ENCODE assay signal across 18 cellular contexts in genomic region chr1:231958448-231958847, GRCh38.
"Had no signal": no experiment of that assay in that cellular context is flagged by ENCODE, and none has a peak within 500 bp of the region (broad histone marks: within the 10 kb centered on the region; RNA-seq: fewer than 3 reads in every experiment).

No MANE protein-coding gene starts in this region.

- DNase-seq: activated B cell treated with CpG ODN at 0.5 μM for 24 hours; activated CD4-positive, alpha-beta T cell treated with anti-CD3 and anti-CD28 coated beads for 48 hours; activated CD8-positive, alpha-beta memory T cell treated with anti-CD3 and anti-CD28 coated beads, Interleukin-2, amount 50 U/mL, for 48 hours; activated CD8-positive, alpha-beta T cell treated with anti-CD3 and anti-CD28 coated beads, Interleukin-2, amount 10 ng/mL, durations not matched to agents 7 days and 5 days; activated naive CD8-positive, alpha-beta T cell treated with anti-CD3 and anti-CD28 coated beads for 36 hours; brain microvascular endothelial cell; effector memory CD4-positive, alpha-beta T cell; left colon; midbrain; ovary; stimulated activated CD4-positive, alpha-beta T cell treated with anti-CD3 and anti-CD28 coated beads, Interleukin-1b, Interleukin-23, amount 100 ng/mL, for 48 hours; stomach; T-helper 2 cell had no signal

- H3K36me3 ChIP-seq: brain microvascular endothelial cell, ovary, stomach, thyroid gland had no signal

- ATAC-seq: activated CD8-positive, alpha-beta T cell treated with anti-CD3 and anti-CD28 coated beads, Interleukin-2, amount 10 ng/mL, durations not matched to agents 7 days and 5 days; left colon; sciatic nerve had no signal

- H3K9me3 Mint-ChIP-seq: activated B cell treated with CpG ODN at 0.5 μM for 24 hours; activated T-helper 1 cell treated with anti-CD3 and anti-CD28 coated beads, Interleukin-12 subunit alpha, Interleukin-12 subunit beta, Interleukin-2, Interleukin-4 antibody, amounts not matched to agents 30 ng/mL and 10 ng/mL and 1 ng/mL, durations not matched to agents 14 hours and 24 hours and 36 hours had no signal

- H3K27me3 Mint-ChIP-seq: activated B cell treated with CpG ODN at 0.5 μM for 24 hours; activated naive CD8-positive, alpha-beta T cell treated with anti-CD3 and anti-CD28 coated beads for 36 hours; dendritic cell treated with granulocyte-macrophage colony-stimulating factor and Interleukin-4, amounts not matched to agents 40 ng/mL and 50 ng/mL, for 4 days had no signal

- H3K4me1 ChIP-seq: stomach, thyroid gland had no signal

- H3K27ac Mint-ChIP-seq: activated B cell treated with CpG ODN at 0.5 μM for 24 hours; activated CD8-positive, alpha-beta T cell treated with anti-CD3 and anti-CD28 coated beads, Interleukin-2, amount 10 ng/mL, durations not matched to agents 7 days and 5 days; activated naive CD8-positive, alpha-beta T cell treated with anti-CD3 and anti-CD28 coated beads for 36 hours; activated T-helper 1 cell treated with anti-CD3 and anti-CD28 coated beads, Interleukin-12 subunit alpha, Interleukin-12 subunit beta, Interleukin-2, Interleukin-4 antibody, amounts not matched to agents 30 ng/mL and 10 ng/mL and 1 ng/mL, durations not matched to agents 14 hours and 24 hours and 36 hours; dendritic cell treated with granulocyte-macrophage colony-stimulating factor and Interleukin-4, amounts not matched to agents 40 ng/mL and 50 ng/mL, for 4 days had no signal

- H3K27ac ChIP-seq: brain microvascular endothelial cell, ovary, stomach, thyroid gland had no signal

- H3K27me3 ChIP-seq: brain microvascular endothelial cell, ovary, stomach, thyroid gland had no signal

- H3K9me3 ChIP-seq: ovary, thyroid gland had no signal

- H3K4me1 Mint-ChIP-seq: activated B cell treated with CpG ODN at 0.5 μM for 24 hours; activated naive CD8-positive, alpha-beta T cell treated with anti-CD3 and anti-CD28 coated beads for 36 hours had no signal

- H3K4me3 Mint-ChIP-seq: activated B cell treated with CpG ODN at 0.5 μM for 24 hours; activated CD8-positive, alpha-beta T cell treated with anti-CD3 and anti-CD28 coated beads, Interleukin-2, amount 10 ng/mL, durations not matched to agents 7 days and 5 days; activated naive CD8-positive, alpha-beta T cell treated with anti-CD3 and anti-CD28 coated beads for 36 hours; activated T-helper 1 cell treated with anti-CD3 and anti-CD28 coated beads, Interleukin-12 subunit alpha, Interleukin-12 subunit beta, Interleukin-2, Interleukin-4 antibody, amounts not matched to agents 30 ng/mL and 10 ng/mL and 1 ng/mL, durations not matched to agents 14 hours and 24 hours and 36 hours; dendritic cell treated with granulocyte-macrophage colony-stimulating factor and Interleukin-4, amounts not matched to agents 40 ng/mL and 50 ng/mL, for 4 days had no signal

- H3K4me3 ChIP-seq: lung, ovary, stomach, thyroid gland had no signal
